Comparison of ENCODE assay signal across 18 cellular contexts in the genomic region with DNA sequence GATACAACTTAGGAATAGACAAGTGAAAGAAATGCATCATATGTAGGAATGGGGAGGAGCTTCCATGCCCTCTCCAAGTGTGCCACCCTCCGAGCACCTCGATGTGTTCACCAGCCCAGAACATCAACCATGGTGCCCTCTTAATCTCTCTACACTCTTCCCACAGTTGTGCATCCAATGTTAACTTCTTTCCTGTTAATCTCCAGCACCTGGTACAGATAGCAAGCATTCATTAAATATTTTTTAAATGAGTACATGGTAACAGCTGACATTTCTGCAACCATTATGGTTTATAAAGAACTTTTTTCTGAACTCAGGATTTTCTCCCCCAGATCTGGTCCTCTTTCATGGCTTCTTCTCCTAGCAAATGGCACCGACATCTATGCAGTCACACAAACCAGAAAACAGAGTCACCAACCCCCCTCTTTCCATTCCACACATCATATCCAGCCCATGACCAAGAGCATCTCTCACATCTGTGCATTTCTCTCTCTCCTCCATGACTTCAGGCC.
"Had no signal": no experiment of that assay in that cellular context is flagged by ENCODE, and none has a peak within 500 bp of the region (broad histone marks: within the 10 kb centered on the region; RNA-seq: fewer than 3 reads in every experiment).

No MANE protein-coding gene starts in this region.

- H3K27me3 ChIP-seq: dorsolateral prefrontal cortex, hepatocyte, right lobe of liver, testis, transverse colon had no signal

- H3K27ac ChIP-seq: dorsolateral prefrontal cortex, hepatocyte, right lobe of liver, spleen, testis, transverse colon had no signal

- H3K4me3 Mint-ChIP-seq: naive thymus-derived CD8-positive, alpha-beta T cell; stimulated activated memory B cell treated with anti-CD40 and anti-IgM and Interleukin-4, amounts not matched to agents 10 μg/mL and 1 μg/mL and 100 μg/mL, for 72 hours; stimulated activated naive CD8-positive, alpha-beta T cell treated with anti-CD3 and anti-CD28 coated beads, Interleukin-15, Interleukin-2, amounts not matched to agents 100 ng/mL and 50 ng/mL, for 24 hours had no signal

- H3K36me3 Mint-ChIP-seq: naive thymus-derived CD8-positive, alpha-beta T cell; stimulated activated memory B cell treated with anti-CD40 and anti-IgM and Interleukin-4, amounts not matched to agents 10 μg/mL and 1 μg/mL and 100 μg/mL, for 72 hours had no signal

- DNase-seq: cortex of kidney; dorsolateral prefrontal cortex; effector CD8-positive, alpha-beta T cell; foreskin melanocyte; head of caudate nucleus; left colon; mesendoderm; naive thymus-derived CD8-positive, alpha-beta T cell; right lobe of liver; spleen; stimulated activated CD4-positive, alpha-beta T cell treated with anti-CD3 and anti-CD28 coated beads, Interleukin-15, amount 100 ng/mL, for 24 hours; stimulated activated CD4-positive, alpha-beta T cell treated with anti-CD3 and anti-CD28 coated beads, Interleukin-1b, Interleukin-23, amount 100 ng/mL, for 48 hours; stimulated activated CD4-positive, alpha-beta T cell treated with anti-CD3 and anti-CD28 coated beads, Interleukin-4, amount 100 ng/mL, for 24 hours; testis; transverse colon had no signal

- H3K4me2 ChIP-seq: hepatocyte had no signal

- H3K4me1 Mint-ChIP-seq: stimulated activated memory B cell treated with anti-CD40 and anti-IgM and Interleukin-4, amounts not matched to agents 10 μg/mL and 1 μg/mL and 100 μg/mL, for 72 hours had no signal

- H3K79me2 ChIP-seq: hepatocyte had no signal

- H2AFZ ChIP-seq: hepatocyte had no signal

- H3K9me3 Mint-ChIP-seq: naive thymus-derived CD8-positive, alpha-beta T cell; stimulated activated memory B cell treated with anti-CD40 and anti-IgM and Interleukin-4, amounts not matched to agents 10 μg/mL and 1 μg/mL and 100 μg/mL, for 72 hours; stimulated activated naive CD8-positive, alpha-beta T cell treated with anti-CD3 and anti-CD28 coated beads, Interleukin-15, Interleukin-2, amounts not matched to agents 100 ng/mL and 50 ng/mL, for 24 hours had no signal

- H3K4me1 ChIP-seq: right lobe of liver, spleen, testis, transverse colon had no signal

- ATAC-seq: left colon; naive thymus-derived CD8-positive, alpha-beta T cell; right lobe of liver; stimulated activated memory B cell treated with anti-CD40 and anti-IgM and Interleukin-4, amounts not matched to agents 10 μg/mL and 1 μg/mL and 100 μg/mL, for 72 hours had no signal

- H3K36me3 ChIP-seq: right lobe of liver, spleen, transverse colon had no signal

- H3K4me3 ChIP-seq: dorsolateral prefrontal cortex, hepatocyte, right lobe of liver, spleen, testis, transverse colon had no signal

- H3K27ac Mint-ChIP-seq: naive thymus-derived CD8-positive, alpha-beta T cell; stimulated activated memory B cell treated with anti-CD40 and anti-IgM and Interleukin-4, amounts not matched to agents 10 μg/mL and 1 μg/mL and 100 μg/mL, for 72 hours; stimulated activated naive CD8-positive, alpha-beta T cell treated with anti-CD3 and anti-CD28 coated beads, Interleukin-15, Interleukin-2, amounts not matched to agents 100 ng/mL and 50 ng/mL, for 24 hours had no signal

- H3K9me3 ChIP-seq: right lobe of liver, spleen, testis, transverse colon had no signal
